18 cellular contexts compared by ENCODE assay signal in the genomic region with DNA sequence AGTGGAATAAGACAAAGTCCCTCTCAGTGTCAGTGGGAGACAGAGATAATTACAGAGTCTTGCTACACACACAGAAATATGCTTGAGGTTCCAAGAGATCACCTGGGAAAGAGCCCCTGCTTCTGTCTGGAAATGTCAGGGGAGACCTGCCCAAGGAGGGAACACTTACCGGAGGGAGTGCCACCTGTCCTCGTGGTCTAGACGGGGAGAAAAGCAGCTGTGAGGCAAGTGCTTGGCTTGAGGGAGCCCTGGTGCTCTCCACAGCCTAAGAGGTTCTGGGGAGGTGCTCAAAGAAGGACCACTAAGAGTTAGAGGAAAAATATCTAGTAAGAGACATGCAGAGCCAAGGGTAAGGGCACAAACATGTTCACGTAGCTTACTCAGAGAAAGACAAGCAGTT.
"Had no signal": no experiment of that assay in that cellular context is flagged by ENCODE, and none has a peak within 500 bp of the region (broad histone marks: within the 10 kb centered on the region; RNA-seq: fewer than 3 reads in every experiment).

No MANE protein-coding gene starts in this region.

- H3K27ac ChIP-seq: adrenal gland, neutrophil, right atrium auricular region, spleen, transverse colon had no signal

- H3K36me3 ChIP-seq: adrenal gland, neutrophil, right atrium auricular region, spleen, transverse colon had no signal

- DNase-seq: activated B cell treated with CpG ODN at 0.5 μM for 24 hours; activated CD4-positive, alpha-beta T cell treated with anti-CD3 and anti-CD28 coated beads, Interleukin-2, amount 10 ng/mL, durations not matched to agents 7 days and 5 days; activated CD8-positive, alpha-beta memory T cell treated with anti-CD3 and anti-CD28 coated beads for 24 hours; activated naive CD4-positive, alpha-beta T cell treated with anti-CD3 and anti-CD28 coated beads, Interleukin-2, amount 50 U/mL, for 16 hours; activated T-cell treated with anti-CD3 and anti-CD28 coated beads for 4 hours; adrenal gland; central memory CD4-positive, alpha-beta T cell; cortex of kidney; effector CD8-positive, alpha-beta T cell; kidney; left ventricle myocardium superior; spleen; stimulated activated CD4-positive, alpha-beta T cell treated with anti-CD3 and anti-CD28 coated beads, Interleukin-1b, Interleukin-23, amount 100 ng/mL, for 48 hours; stimulated activated naive B cell treated with anti-CD40 and anti-IgM and Interleukin-4, amounts not matched to agents 10 μg/mL and 1 μg/mL and 100 μg/mL, for 72 hours; transverse colon had no signal

- H3K9me3 Mint-ChIP-seq: activated B cell treated with CpG ODN at 0.5 μM for 24 hours; activated CD4-positive, alpha-beta T cell treated with anti-CD3 and anti-CD28 coated beads, Interleukin-2, amount 10 ng/mL, durations not matched to agents 7 days and 5 days; stimulated activated naive B cell treated with anti-CD40 and anti-IgM and Interleukin-4, amounts not matched to agents 10 μg/mL and 1 μg/mL and 100 μg/mL, for 72 hours; T-helper 1 cell treated with Interleukin-12 subunit alpha and Interleukin-12 subunit beta and Interleukin-4 antibody, amounts not matched to agents 30 μg/mL and 1 μg/mL, for 36 hours had no signal

- H3K27me3 ChIP-seq: adrenal gland, right atrium auricular region, transverse colon had no signal

- H3K27ac Mint-ChIP-seq: activated B cell treated with CpG ODN at 0.5 μM for 24 hours; activated CD4-positive, alpha-beta T cell treated with anti-CD3 and anti-CD28 coated beads, Interleukin-2, amount 10 ng/mL, durations not matched to agents 7 days and 5 days; stimulated activated naive B cell treated with anti-CD40 and anti-IgM and Interleukin-4, amounts not matched to agents 10 μg/mL and 1 μg/mL and 100 μg/mL, for 72 hours; T-helper 1 cell treated with Interleukin-12 subunit alpha and Interleukin-12 subunit beta and Interleukin-4 antibody, amounts not matched to agents 30 μg/mL and 1 μg/mL, for 36 hours had no signal

- H3K36me3 Mint-ChIP-seq: stimulated activated naive B cell treated with anti-CD40 and anti-IgM and Interleukin-4, amounts not matched to agents 10 μg/mL and 1 μg/mL and 100 μg/mL, for 72 hours had no signal

- H3K4me1 ChIP-seq: right atrium auricular region, transverse colon had no signal

- H3K4me3 Mint-ChIP-seq: activated B cell treated with CpG ODN at 0.5 μM for 24 hours; activated CD4-positive, alpha-beta T cell treated with anti-CD3 and anti-CD28 coated beads, Interleukin-2, amount 10 ng/mL, durations not matched to agents 7 days and 5 days; stimulated activated naive B cell treated with anti-CD40 and anti-IgM and Interleukin-4, amounts not matched to agents 10 μg/mL and 1 μg/mL and 100 μg/mL, for 72 hours; T-helper 1 cell treated with Interleukin-12 subunit alpha and Interleukin-12 subunit beta and Interleukin-4 antibody, amounts not matched to agents 30 μg/mL and 1 μg/mL, for 36 hours had no signal

- ATAC-seq: left ventricle myocardium superior; stimulated activated naive B cell treated with anti-CD40 and anti-IgM and Interleukin-4, amounts not matched to agents 10 μg/mL and 1 μg/mL and 100 μg/mL, for 72 hours had no signal

- H3K4me3 ChIP-seq: adrenal gland, right atrium auricular region, spleen, transverse colon had no signal

- H3K4me1 Mint-ChIP-seq: activated B cell treated with CpG ODN at 0.5 μM for 24 hours; activated CD4-positive, alpha-beta T cell treated with anti-CD3 and anti-CD28 coated beads, Interleukin-2, amount 10 ng/mL, durations not matched to agents 7 days and 5 days; stimulated activated naive B cell treated with anti-CD40 and anti-IgM and Interleukin-4, amounts not matched to agents 10 μg/mL and 1 μg/mL and 100 μg/mL, for 72 hours had no signal

- H3K9me3 ChIP-seq: adrenal gland, neutrophil, right atrium auricular region, spleen, transverse colon had no signal
